Comparison of ENCODE assay signal across 17 cellular contexts in the genomic region with DNA sequence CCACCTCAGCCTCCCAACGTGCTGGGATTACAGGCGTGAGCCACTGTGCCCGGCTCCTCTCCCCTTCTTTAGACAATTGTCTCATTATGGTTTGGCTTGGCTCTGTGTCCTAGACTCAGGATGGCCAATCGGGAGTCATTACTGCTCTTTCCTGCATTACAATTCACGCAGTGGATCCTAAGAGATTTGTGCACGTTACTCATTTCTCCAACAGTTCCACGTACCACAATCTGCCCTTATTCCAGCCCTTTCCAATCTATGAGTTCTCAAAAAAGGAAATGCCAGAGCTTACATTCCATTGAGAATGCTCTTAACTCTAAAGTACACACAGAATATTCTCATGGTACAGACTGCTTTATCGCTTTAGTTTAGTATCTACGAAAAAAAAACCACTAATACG.
DNase-seq lines count a peak whose midpoint lies in the region; ATAC-seq and TF ChIP-seq lines count a peak whose summit lies in the region.
"Had no signal": no experiment of that assay in that cellular context is flagged by ENCODE, and none has a peak within 500 bp of the region (broad histone marks: within the 10 kb centered on the region; RNA-seq: fewer than 3 reads in every experiment).

No MANE protein-coding gene starts in this region.

- no peaks in the 10 kb centered on the region for H3K4me1 Mint-ChIP-seq in Calu3 (ENCODE audit: low read depth, unreplicated experiment)
- H3K4me1 Mint-ChIP-seq: B cell had no signal

- H3K4me3 ChIP-seq in GM23248: no peak overlapping the region
- H3K4me3 ChIP-seq in foreskin fibroblast (ENCODE audit: low read depth in 1 of 2, low read length in 2 of 2): no peak overlapping the region
- H3K4me3 ChIP-seq in skeletal muscle satellite cell (ENCODE audit: low read length): no peak overlapping the region
- H3K4me3 ChIP-seq in upper lobe of left lung: no peak overlapping the region
- H3K4me3 ChIP-seq: SJCRH30 had no signal

- H3K9ac ChIP-seq in GM23248: no peak overlapping the region
- H3K9ac ChIP-seq in skeletal muscle satellite cell (ENCODE audit: low read depth, low read length): no peak overlapping the region

- BruUV-seq in Calu3 (replicated peaks; lab: Mats Ljungman, UMichigan): no TSS peak

- no peaks in the 10 kb centered on the region for H3K9me3 Mint-ChIP-seq in Calu3 (ENCODE audit: low read depth, unreplicated experiment)

- CTCF ChIA-PET in Calu3 (lab: Charles Lee): interaction anchor here (1.0 kb wide), 1 partner anchor 37 kb away, joined by 3 read pairs; no protein-coding TSS in a partner anchor

- H3K36me3 ChIP-seq in GM23248 (ENCODE audit: low read depth): no peaks in the 10 kb centered on the region
- no peaks in the 10 kb centered on the region for H3K36me3 ChIP-seq in skeletal muscle satellite cell (ENCODE audit: insufficient read depth, low read length)
- no peaks in the 10 kb centered on the region for H3K36me3 ChIP-seq in upper lobe of left lung
- H3K36me3 ChIP-seq: SJCRH30 had no signal

- intact Hi-C loops in Calu3 (cut with micrococcal nuclease; ENCODE audit: unreplicated experiment): no loop called here

- no peaks in the 10 kb centered on the region for H3K27me3 Mint-ChIP-seq in Calu3 (ENCODE audit: unreplicated experiment)
- H3K27me3 Mint-ChIP-seq: B cell; CD4-positive, alpha-beta T cell had no signal

- H3K27ac ChIP-seq in GM23248 (peak overlapping the region; percentile 86), upper lobe of left lung (no peak overlapping the region)
- H3K27ac ChIP-seq: RWPE1, SJCRH30 had no signal

- no peak for TF ChIP-seq POLR2A in upper lobe of left lung (IDR thresholded peaks at IDR 0.05)

- no peak overlapping the region for H3K4me3 Mint-ChIP-seq in Calu3 (ENCODE audit: low read depth, unreplicated experiment)
- H3K4me3 Mint-ChIP-seq: B cell; CD4-positive, alpha-beta T cell had no signal

- TF ChIP-seq CTCF in foreskin fibroblast (IDR thresholded peaks at IDR 0.05; ENCODE audit: low read depth, low read length): no peak
- no peak for TF ChIP-seq CTCF in upper lobe of left lung (IDR thresholded peaks at IDR 0.05)
- TF ChIP-seq CTCF in Calu3 (IDR thresholded peaks at IDR 0.05; ENCODE audit: unreplicated experiment): no peak

- H4K20me1 ChIP-seq in GM23248 (ENCODE audit: insufficient read depth): no peaks in the 10 kb centered on the region

- no peaks in the 10 kb centered on the region for H3K9me2 ChIP-seq in GM23248 (ENCODE audit: insufficient read depth)

- H3K9me3 ChIP-seq in GM23248 (ENCODE audit: low read depth) (no peaks in the 10 kb centered on the region), skeletal muscle satellite cell (replicated peaks; ENCODE audit: low read length) (no peaks in the 10 kb centered on the region), upper lobe of left lung (no peaks in the 10 kb centered on the region)
- H3K9me3 ChIP-seq: SJCRH30 had no signal

- H3F3A ChIP-seq in GM23248 (ENCODE audit: insufficient read depth): peaks cover 30% of the 10 kb centered on the region

- H3K4me2 ChIP-seq in GM23248 (ENCODE audit: unreplicated experiment) (peak overlapping the region; percentile 72), skeletal muscle satellite cell (ENCODE audit: low read length) (peak overlapping the region; percentile 2)

- 51 to 54% methylated on average over 10 of the region's 10 CpGs for WGBS in GM23248 (ENCODE audit: low coverage in 1 of 2, low lambda C conversion rate in 2 of 2, missing lambda C conversion rate in 2 of 2), 2 experiments
- WGBS in upper lobe of left lung, 2 donors: 80 to 81% methylated on average over 10 of the region's 10 CpGs

- H3K27me3 ChIP-seq in GM23248 (replicated peaks; ENCODE audit: insufficient read depth): no peaks in the 10 kb centered on the region
- no peaks in the 10 kb centered on the region for H3K27me3 ChIP-seq in skeletal muscle satellite cell (ENCODE audit: control insufficient read depth, insufficient read depth, low read length)
- H3K27me3 ChIP-seq in upper lobe of left lung: no peaks in the 10 kb centered on the region
- H3K27me3 ChIP-seq: SJCRH30 had no signal

- peak; percentile 31 for DNase-seq in GM23248
- peak; percentile 52 for DNase-seq in amniotic epithelial cell (ENCODE audit: low read depth)
- peak; percentile 14 to 30 for DNase-seq in foreskin fibroblast
- DNase-seq in iPS-NIHi7 (ENCODE audit: extremely low spot score): no peak
- no peak for DNase-seq in upper lobe of left lung
- no peak for DNase-seq in Calu3
- DNase-seq: ACHN; CD4-positive, alpha-beta T cell; DMS79; GF-D8; NCI-H2227 treated with DMSO at 0.1 percent for 48 hours; NCI-H526; SJCRH30 had no signal

- no peak overlapping the region for H3K27ac Mint-ChIP-seq in Calu3 (ENCODE audit: unreplicated experiment)
- H3K27ac Mint-ChIP-seq: B cell; CD4-positive, alpha-beta T cell had no signal

- H3K4me1 ChIP-seq in GM23248 (ENCODE audit: insufficient read depth) (peaks cover 43% of the 10 kb centered on the region), skeletal muscle satellite cell (ENCODE audit: control insufficient read depth, insufficient read depth, low read length) (peaks cover 58% of the 10 kb centered on the region), upper lobe of left lung (no peaks in the 10 kb centered on the region)

- ATAC-seq in GM21786 (IDR thresholded peaks at IDR 0.05; ENCODE audit: unreplicated experiment): no peak
- ATAC-seq in upper lobe of left lung (ENCODE audit: low FRiP score in 2 of 2): no peak

- no peak for TF ChIP-seq EP300 in upper lobe of left lung (IDR thresholded peaks at IDR 0.05)

- H2AFZ ChIP-seq in GM23248: no peak overlapping the region

- no peaks in the 10 kb centered on the region for H3K36me3 Mint-ChIP-seq in Calu3 (ENCODE audit: insufficient read depth, unreplicated experiment)

- in situ Hi-C loops in GM23248 (cut with MboI): no loop called here

- H3K79me2 ChIP-seq in GM23248 (ENCODE audit: insufficient read depth): no peaks in the 10 kb centered on the region

Comparison
In these comparisons a context has a peak if more than half of its experiments do, and no peak if none do; other contexts are left out.
1. DNase-seq: peak in GM23248 (single experiment), amniotic epithelial cell (single experiment) and foreskin fibroblast (2 of 2); none in iPS-NIHi7 (single experiment), upper lobe of left lung (0 of 2) and Calu3 (single experiment).